ENCODE assay signal across 7 cellular contexts in genomic region chr13:50635504-50635903, GRCh38.
DNase-seq lines count a peak whose midpoint lies in the region; ATAC-seq and TF ChIP-seq lines count a peak whose summit lies in the region.

No MANE protein-coding gene starts in this region.

- peak overlapping the region; percentile 48 for H3K27ac ChIP-seq in KMS-11
- peak overlapping the region; percentile 71 for H3K27ac ChIP-seq in subcutaneous abdominal adipose tissue (ENCODE audit: low read depth, low read length)

- H3K4me1 ChIP-seq in KMS-11 (ENCODE audit: low read depth, poor library complexity, severe bottlenecking) (peaks cover 30% of the 10 kb centered on the region), subcutaneous abdominal adipose tissue (ENCODE audit: control insufficient read depth in 5 of 5, insufficient read depth in 5 of 5, low read length in 5 of 5) (peaks cover 0 to 9% (median 6%) of the 10 kb centered on the region in 5 donors)

- peak overlapping the region; percentile 28 for H2AFZ ChIP-seq in KMS-11 (ENCODE audit: low read depth)

- no peak for TF ChIP-seq CTCF in KMS-11 (conservative IDR thresholded peaks at IDR 0.05; ENCODE audit: low read depth, low read length)

- H3K9ac ChIP-seq in KMS-11, result no peak overlapping the region
- H3K9ac ChIP-seq in subcutaneous abdominal adipose tissue (ENCODE audit: low read length in 5 of 5), result peak overlapping the region in 1 of 5 donors; percentile 6

- no peaks in the 10 kb centered on the region for H3K79me2 ChIP-seq in KMS-11 (ENCODE audit: insufficient read depth, low read depth)

- no peaks in the 10 kb centered on the region for H3K9me3 ChIP-seq in subcutaneous abdominal adipose tissue (ENCODE audit: control insufficient read depth in 5 of 5, low read length in 5 of 5)

- DNase-seq in fibroblast of the conjunctiva (ENCODE audit: low read depth), result peak; percentile 12
- DNase-seq in activated effector memory CD4-positive, alpha-beta T cell treated with anti-CD3 and anti-CD28 coated beads, Interleukin-2, amount 50 U/mL, for 16 hours, result no peak
- DNase-seq in stimulated activated CD4-positive, alpha-beta T cell treated with anti-CD3 and anti-CD28 coated beads, Interleukin-1b, Interleukin-23, amount 100 ng/mL, for 48 hours, result no peak
- no peak for DNase-seq in cortex of kidney (lab: John Stamatoyannopoulos, UW)

- ATAC-seq in GM21515 (IDR thresholded peaks at IDR 0.05; ENCODE audit: unreplicated experiment), result peak; percentile 52

- no peak overlapping the region for H3K4me3 ChIP-seq in KMS-11 (IDR thresholded peaks at IDR 0.05; ENCODE audit: insufficient read depth, low read depth, low read length)
- H3K4me3 ChIP-seq in subcutaneous abdominal adipose tissue (ENCODE audit: low read depth in 1 of 5, low read length in 5 of 5), result no peak overlapping the region

- H4K20me1 ChIP-seq in KMS-11 (ENCODE audit: insufficient read depth), result no peaks in the 10 kb centered on the region

- H3K36me3 ChIP-seq in KMS-11 (ENCODE audit: insufficient read depth) (no peaks in the 10 kb centered on the region), subcutaneous abdominal adipose tissue (ENCODE audit: control insufficient read depth in 5 of 5, insufficient read depth in 5 of 5, low read length in 5 of 5) (no peaks in the 10 kb centered on the region)

- H3K4me2 ChIP-seq in KMS-11, result peak overlapping the region; percentile 55

- H3K27me3 ChIP-seq in KMS-11 (ENCODE audit: insufficient read depth, low read depth) (no peaks in the 10 kb centered on the region), subcutaneous abdominal adipose tissue (ENCODE audit: control insufficient read depth in 5 of 5, insufficient read depth in 4 of 5, low read length in 5 of 5) (no peaks in the 10 kb centered on the region)
